ENCODE assay signal across 6 cellular contexts in genomic region chr22:10710923-10711322, GRCh38.
DNase-seq lines count a peak whose midpoint lies in the region; ATAC-seq and TF ChIP-seq lines count a peak whose summit lies in the region.
"Not testable (repeated sequence)": the region's sequence is repeated elsewhere in the genome, so short reads cannot be mapped to it uniquely, and the experiment has no call there.

No MANE protein-coding gene starts in this region.

- H2AK5ac ChIP-seq in mesendoderm (ENCODE audit: low read length): not testable (repeated sequence)

- H3K4me1 ChIP-seq in lower lobe of right lung; mesendoderm (ENCODE audit: control insufficient read depth, low read depth, low read length); spleen: not testable (repeated sequence)

- in situ Hi-C loops in G401 (cut with HindIII; ENCODE audit: low sequenced_read_pairs): not testable (repeated sequence)

- H3K36me3 ChIP-seq in lower lobe of right lung; mesendoderm (ENCODE audit: control insufficient read depth, insufficient read depth, low read length); spleen: not testable (repeated sequence)

- H3K4me3 ChIP-seq in lower lobe of right lung, spleen: not testable (repeated sequence)
- H3K4me3 ChIP-seq in mesendoderm (ENCODE audit: low read length): peak overlapping the region; percentile 8

- H3K9me3 ChIP-seq in lower lobe of right lung: not testable (repeated sequence)
- peaks cover 0 to 47% (median 29%) of the 10 kb centered on the region in 8 donors for H3K9me3 ChIP-seq in spleen

- WGBS in mesendoderm (ENCODE audit: extremely low coverage, insufficient coverage, low lambda C conversion rate): no CpG with 5 or more reads among the region's 4 CpGs
- 46 to 59% (median 49%) methylated on average over 4 of the region's 4 CpGs for WGBS in spleen, 5 donors

- H3K27ac ChIP-seq in lower lobe of right lung; mesendoderm (ENCODE audit: low read depth, low read length); spleen: not testable (repeated sequence)

- H3K4ac ChIP-seq in mesendoderm (ENCODE audit: low read depth, low read length): not testable (repeated sequence)

- intact Hi-C loops in lower lobe of right lung (cut with DNase I); spleen (cut with DNase I; ENCODE audit: low total_unique reads): not testable (repeated sequence)

- not testable (repeated sequence) for H2BK5ac ChIP-seq in mesendoderm (ENCODE audit: low read length)

- not testable (repeated sequence) for H3K27me3 ChIP-seq in lower lobe of right lung (ENCODE audit: low read depth); mesendoderm (ENCODE audit: insufficient read depth, low read length, poor library complexity); spleen (replicated peaks in 1 of 7)

- TF ChIP-seq CTCF in lower lobe of right lung (IDR thresholded peaks at IDR 0.05); spleen (IDR thresholded peaks at IDR 0.05 in 8 of 11, conservative IDR thresholded peaks at IDR 0.05 in 3 of 11): not testable (repeated sequence)

- not testable (repeated sequence) for H3K56ac ChIP-seq in mesendoderm (ENCODE audit: low read length)

- not testable (repeated sequence) for H3K23ac ChIP-seq in mesendoderm (ENCODE audit: low read length)

- H3K18ac ChIP-seq in mesendoderm (ENCODE audit: low read length): not testable (repeated sequence)

- ATAC-seq in lower lobe of right lung: not testable (repeated sequence)

- DNase-seq in G401 (ENCODE audit: low spot score) (peak; percentile 0), dedifferentiated amniotic fluid mesenchymal stem cell (ENCODE audit: extremely low spot score) (peak; percentile 11), lower lobe of right lung (peak; percentile 20), pons (ENCODE audit: low spot score) (peak; percentile 0), spleen (peak; percentile 30)
- not testable (repeated sequence) for DNase-seq in mesendoderm

- not testable (repeated sequence) for H3K79me1 ChIP-seq in mesendoderm (ENCODE audit: low read length)

- not testable (repeated sequence) for H2BK120ac ChIP-seq in mesendoderm (ENCODE audit: low read depth, low read length)

- H3K9ac ChIP-seq in mesendoderm (ENCODE audit: low read length): not testable (repeated sequence)

- H3K79me2 ChIP-seq in mesendoderm (ENCODE audit: control insufficient read depth, insufficient read depth, low read length): not testable (repeated sequence)

- H4K8ac ChIP-seq in mesendoderm (ENCODE audit: low read depth, low read length): not testable (repeated sequence)

- not testable (repeated sequence) for H3K4me2 ChIP-seq in mesendoderm (ENCODE audit: low read length)

- not testable (repeated sequence) for H2BK15ac ChIP-seq in mesendoderm (replicated peaks; ENCODE audit: low read depth)

- not testable (repeated sequence) for H4K5ac ChIP-seq in mesendoderm (ENCODE audit: low read length)

- not testable (repeated sequence) for TF ChIP-seq POLR2A in spleen (IDR thresholded peaks at IDR 0.05)
